In the genomic region with DNA sequence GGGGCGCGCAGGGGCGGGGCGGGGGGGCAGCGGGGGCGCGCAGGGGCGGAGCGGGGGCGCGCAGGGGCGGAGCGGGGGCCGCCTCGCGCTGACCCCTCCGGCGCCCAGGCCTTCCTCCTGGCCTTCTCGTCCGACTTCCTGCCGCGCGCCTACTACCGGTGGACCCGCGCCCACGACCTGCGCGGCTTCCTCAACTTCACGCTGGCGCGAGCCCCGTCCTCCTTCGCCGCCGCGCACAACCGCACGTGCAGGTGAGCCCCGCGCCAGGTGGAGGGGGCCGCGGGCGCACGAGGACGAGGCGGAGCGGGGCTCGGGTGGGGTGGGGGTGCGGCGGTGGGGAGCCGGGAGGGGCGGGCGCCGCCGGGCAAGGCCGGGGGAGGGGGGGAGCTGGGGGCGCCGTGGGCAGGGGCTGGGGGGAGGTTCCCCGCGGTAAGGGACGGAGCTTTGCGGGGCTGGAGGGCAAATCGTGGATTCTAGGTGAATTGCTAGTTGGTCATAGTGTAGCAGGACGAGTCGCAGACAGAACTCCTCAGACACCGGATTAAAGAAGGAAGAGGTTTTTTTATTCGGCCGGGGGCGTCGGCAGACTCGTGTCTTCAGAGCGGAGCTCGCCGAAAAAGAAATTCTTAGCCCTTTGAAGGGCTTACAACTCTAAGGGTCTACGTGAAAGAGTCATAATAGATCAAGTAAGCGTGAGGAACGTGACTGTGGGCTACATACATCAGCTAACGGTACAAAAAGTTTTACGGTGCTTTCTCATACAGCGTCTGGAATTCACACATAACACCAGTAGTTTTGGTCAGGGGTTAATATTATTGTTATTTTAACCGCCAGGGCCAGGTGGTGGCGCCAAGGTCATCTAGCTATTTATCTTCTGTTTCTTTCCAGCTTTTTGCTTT, we compare ENCODE assay signal across 8 cellular contexts. TPM values are rescaled to one million over a fixed set of nuclear protein-coding genes. Genes with fewer than 3 reads are reported as not detected.
DNase-seq lines count a peak whose midpoint lies in the region; ATAC-seq and TF ChIP-seq lines count a peak whose summit lies in the region.

No MANE protein-coding gene starts in this region.

- peak overlapping the region; percentile 65 to 87 for H3K4me3 ChIP-seq in Panc1 (ENCODE audit: low read depth in 2 of 2, low read length in 2 of 2)
- peak overlapping the region; percentile 34 for H3K4me3 ChIP-seq in cardiac muscle cell

- H3K27ac ChIP-seq in Panc1 (ENCODE audit: low read length) (peak overlapping the region; percentile 86), cardiac muscle cell (peak overlapping the region; percentile 24)

- H3K36me3 ChIP-seq in Panc1 (ENCODE audit: control insufficient read depth, insufficient read depth, low read length) (no peaks in the 10 kb centered on the region), cardiac muscle cell (no peaks in the 10 kb centered on the region)

- TF ChIP-seq CTCF in GM20000 (IDR thresholded peaks at IDR 0.05; ENCODE audit: extremely low read depth, missing control alignments) (peak; percentile 42), Panc1 (IDR thresholded peaks at IDR 0.05) (no peak; the same call in 1 of the 2 replicates), cardiac muscle cell (IDR thresholded peaks at IDR 0.05; ENCODE audit: low read depth, low read length) (peak; percentile 11), progenitor cell of endocrine pancreas (IDR thresholded peaks at IDR 0.05; ENCODE audit: unreplicated experiment) (peak; percentile 23)

- intact Hi-C loops in Panc1 (cut with micrococcal nuclease; ENCODE audit: unreplicated experiment) = no loop called here

- in situ Hi-C loops in Panc1 (cut with HindIII; ENCODE audit: low pct_unique_long_range_greater_than_20kb, low sequenced_read_pairs) = no loop called here

- H3K9me3 Mint-ChIP-seq in activated naive CD4-positive, alpha-beta T cell treated with anti-CD3 and anti-CD28 coated beads, Interleukin-2, amount 50 U/mL, for 24 hours = no peaks in the 10 kb centered on the region
- no peaks in the 10 kb centered on the region for H3K9me3 Mint-ChIP-seq in progenitor cell of endocrine pancreas (ENCODE audit: low read depth)

- no peaks in the 10 kb centered on the region for H3K27me3 ChIP-seq in Panc1 (ENCODE audit: control insufficient read depth, insufficient read depth, low read length)
- H3K27me3 ChIP-seq in cardiac muscle cell = no peaks in the 10 kb centered on the region

- peak overlapping the region; percentile 91 for H3K4me3 Mint-ChIP-seq in activated naive CD4-positive, alpha-beta T cell treated with anti-CD3 and anti-CD28 coated beads, Interleukin-2, amount 50 U/mL, for 24 hours
- H3K4me3 Mint-ChIP-seq in progenitor cell of endocrine pancreas (ENCODE audit: low read depth) = peak overlapping the region; percentile 79

- POLR2A ChIA-PET in Panc1 (lab: Charles Lee) = no interaction called here

- H3K9me3 ChIP-seq in Panc1 (ENCODE audit: control insufficient read depth, insufficient read depth, low read depth, low read length) (no peaks in the 10 kb centered on the region), cardiac muscle cell (ENCODE audit: low read depth) (no peaks in the 10 kb centered on the region)

- peaks cover 17% of the 10 kb centered on the region for H3K4me1 Mint-ChIP-seq in activated naive CD4-positive, alpha-beta T cell treated with anti-CD3 and anti-CD28 coated beads, Interleukin-2, amount 50 U/mL, for 24 hours
- H3K4me1 Mint-ChIP-seq in progenitor cell of endocrine pancreas (ENCODE audit: low read depth) = peaks cover 8% of the 10 kb centered on the region

- H3K36me3 Mint-ChIP-seq in activated naive CD4-positive, alpha-beta T cell treated with anti-CD3 and anti-CD28 coated beads, Interleukin-2, amount 50 U/mL, for 24 hours = no peaks in the 10 kb centered on the region
- peaks cover 1% of the 10 kb centered on the region for H3K36me3 Mint-ChIP-seq in progenitor cell of endocrine pancreas (ENCODE audit: insufficient read depth)

- peaks cover 2% of the 10 kb centered on the region for H3K27me3 Mint-ChIP-seq in activated naive CD4-positive, alpha-beta T cell treated with anti-CD3 and anti-CD28 coated beads, Interleukin-2, amount 50 U/mL, for 24 hours
- H3K27me3 Mint-ChIP-seq in progenitor cell of endocrine pancreas = peaks cover 30% of the 10 kb centered on the region

- CTCF ChIA-PET in Panc1 (lab: Charles Lee) = no interaction called here

- DNase-seq in AML-193 (lab: John Stamatoyannopoulos, UW) = peak; percentile 6 to 10
- peak; percentile 86 for DNase-seq in GM20000 (ENCODE audit: low spot score)
- DNase-seq in Panc1 (ENCODE audit: low read depth, low spot score) = no peak
- DNase-seq in cardiac muscle cell (ENCODE audit: low read depth in 1 of 2, low spot score in 1 of 2) = peak; percentile 33 to 76
- peak; percentile 43 for DNase-seq in progenitor cell of endocrine pancreas (ENCODE audit: low spot score, unreplicated experiment)
- no peak for DNase-seq in COR-L47 (lab: John Stamatoyannopoulos, UW)
- DNase-seq in NK-92 (lab: John Stamatoyannopoulos, UW; ENCODE audit: unreplicated experiment) = no peak

- ATAC-seq in Panc1 = peak; percentile 40; the same call in 1 of the 2 replicates

- no TSS peak for BruUV-seq in Panc1 (replicated peaks; lab: Mats Ljungman, UMichigan)

- H3K4me1 ChIP-seq in Panc1 (ENCODE audit: control insufficient read depth, insufficient read depth, low read length) (peaks cover 9% of the 10 kb centered on the region), cardiac muscle cell (ENCODE audit: low read depth) (peaks cover 8% of the 10 kb centered on the region)

- peak overlapping the region; percentile 77 for H3K27ac Mint-ChIP-seq in activated naive CD4-positive, alpha-beta T cell treated with anti-CD3 and anti-CD28 coated beads, Interleukin-2, amount 50 U/mL, for 24 hours
- H3K27ac Mint-ChIP-seq in progenitor cell of endocrine pancreas = peak overlapping the region; percentile 84

RNA-seq across cellular contexts. Expression of a gene that starts 29.9 kb away (rescaled TPM):
- total RNA-seq in Panc1 (2021; ENCODE audit: unreplicated experiment) (6.9 TPM), cardiac muscle cell (2.7 and 2.8 TPM in 2 replicates), progenitor cell of endocrine pancreas (2.5 and 3.0 TPM in 2 replicates)
- polyA plus RNA-seq in Panc1 (2012; ENCODE audit: insufficient read length) = 7.3 TPM
- 2.7 and 3.4 TPM in 2 replicates for polyA plus RNA-seq in cardiac muscle cell

Comparison
In these comparisons a context has a peak if more than half of its experiments do, and no peak if none do; other contexts are left out.
1. DNase-seq: peak in AML-193 (2 of 2), GM20000 (single experiment), cardiac muscle cell (2 of 2) and progenitor cell of endocrine pancreas (single experiment); none in Panc1 (single experiment), COR-L47 (single experiment) and NK-92 (single experiment).